Comparison of ENCODE assay signal across 17 cellular contexts in the genomic region with DNA sequence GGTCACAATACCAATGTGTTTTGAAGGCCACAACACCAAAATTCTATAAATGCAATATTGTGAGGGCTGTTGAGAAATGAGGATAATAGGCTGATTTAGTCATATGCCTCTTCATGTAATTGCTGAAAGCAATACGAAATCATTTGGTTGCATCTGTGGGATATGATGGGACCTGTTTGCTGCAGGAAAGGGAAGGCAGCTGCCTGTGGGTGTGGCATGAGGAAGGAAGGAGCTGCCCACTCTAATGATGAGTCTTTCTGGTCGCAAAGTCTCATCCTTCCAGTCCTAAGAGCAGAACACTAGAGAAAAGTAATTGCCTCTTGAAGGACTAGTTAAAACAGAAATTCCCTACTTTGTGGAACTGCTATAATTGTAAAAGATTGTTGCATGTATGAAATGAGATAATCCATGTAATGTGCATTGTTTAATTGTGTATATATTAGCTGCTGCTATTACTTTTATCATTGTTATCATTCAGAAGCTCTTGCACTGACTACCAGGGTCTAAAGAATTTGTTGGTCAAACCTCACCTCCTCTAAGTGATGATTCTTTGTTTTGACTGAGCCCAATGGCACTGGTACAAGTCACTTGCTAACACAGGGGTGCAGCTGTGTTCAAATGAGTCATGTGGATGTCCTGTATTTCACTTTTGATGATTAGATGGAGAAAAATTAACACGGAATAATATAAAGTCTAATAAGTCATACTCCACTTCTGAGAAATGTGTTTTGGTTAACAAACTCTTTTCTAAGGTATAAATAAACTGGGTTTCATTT.
DNase-seq lines count a peak whose midpoint lies in the region; ATAC-seq, FAIRE-seq and TF ChIP-seq lines count a peak whose summit lies in the region.
"Had no signal": no experiment of that assay in that cellular context is flagged by ENCODE, and none has a peak within 500 bp of the region (broad histone marks: within the 10 kb centered on the region; RNA-seq: fewer than 3 reads in every experiment).

No MANE protein-coding gene starts in this region.

- H3K4me1 Mint-ChIP-seq in Calu3 (ENCODE audit: low read depth, unreplicated experiment) (peaks cover 61% of the 10 kb centered on the region), progenitor cell of endocrine pancreas (ENCODE audit: low read depth) (peaks cover 12% of the 10 kb centered on the region)

- intact Hi-C loops in Calu3 (cut with micrococcal nuclease; ENCODE audit: unreplicated experiment) = no loop called here

- H3K27ac Mint-ChIP-seq in Calu3 (ENCODE audit: unreplicated experiment) (peak overlapping the region; percentile 94), progenitor cell of endocrine pancreas (peak overlapping the region; percentile 46)
- H3K27ac Mint-ChIP-seq: activated naive CD8-positive, alpha-beta T cell treated with anti-CD3 and anti-CD28 coated beads, Interleukin-2, amount 10 ng/mL, durations not matched to agents 7 days and 5 days; activated T-cell treated with anti-CD3 and anti-CD28 coated beads, Interleukin-2, amount 50 U/mL, for 24 hours; naive thymus-derived CD8-positive, alpha-beta T cell had no signal

- peak overlapping the region; percentile 39 for H3K4me3 Mint-ChIP-seq in Calu3 (ENCODE audit: low read depth, unreplicated experiment)
- no peak overlapping the region for H3K4me3 Mint-ChIP-seq in progenitor cell of endocrine pancreas (ENCODE audit: low read depth)
- H3K4me3 Mint-ChIP-seq: activated naive CD8-positive, alpha-beta T cell treated with anti-CD3 and anti-CD28 coated beads, Interleukin-2, amount 10 ng/mL, durations not matched to agents 7 days and 5 days; activated T-cell treated with anti-CD3 and anti-CD28 coated beads, Interleukin-2, amount 50 U/mL, for 24 hours; naive thymus-derived CD8-positive, alpha-beta T cell had no signal

- BruUV-seq in Calu3 (replicated peaks; lab: Mats Ljungman, UMichigan) = no TSS peak

- H3K9me3 Mint-ChIP-seq in Calu3 (ENCODE audit: low read depth, unreplicated experiment) = no peaks in the 10 kb centered on the region
- H3K9me3 Mint-ChIP-seq in progenitor cell of endocrine pancreas (ENCODE audit: low read depth) = no peaks in the 10 kb centered on the region
- H3K9me3 Mint-ChIP-seq: activated T-cell treated with anti-CD3 and anti-CD28 coated beads, Interleukin-2, amount 50 U/mL, for 24 hours had no signal

- DNase-seq in Calu3 (no peak), NOMO-1 (lab: John Stamatoyannopoulos, UW; ENCODE audit: unreplicated experiment in 2 of 2) (peak; percentile 59 to 65), dermis blood vessel endothelial cell (peak; percentile 17), progenitor cell of endocrine pancreas (ENCODE audit: low spot score, unreplicated experiment) (no peak), activated gamma-delta T cell treated with Interleukin-2 at 50 U/mL for 16 hours (no peak), RCC 7860 (ENCODE audit: low spot score) (no peak), mesenteric fat pad (ENCODE audit: low spot score) (no peak)
- DNase-seq: activated CD4-positive, alpha-beta T cell treated with anti-CD3 and anti-CD28 coated beads, Interleukin-2, amount 50 U/mL, for 4 hours; activated naive CD8-positive, alpha-beta T cell treated with anti-CD3 and anti-CD28 coated beads, Interleukin-2, amount 10 ng/mL, durations not matched to agents 7 days and 5 days; activated T-cell treated with anti-CD3 and anti-CD28 coated beads, Interleukin-2, amount 50 U/mL, for 24 hours; effector memory CD4-positive, alpha-beta T cell; foreskin melanocyte; GOT3; naive thymus-derived CD8-positive, alpha-beta T cell; T1000 had no signal

- no peaks in the 10 kb centered on the region for H3K27me3 Mint-ChIP-seq in Calu3 (ENCODE audit: unreplicated experiment)
- H3K27me3 Mint-ChIP-seq in progenitor cell of endocrine pancreas = no peaks in the 10 kb centered on the region
- H3K27me3 Mint-ChIP-seq: activated naive CD8-positive, alpha-beta T cell treated with anti-CD3 and anti-CD28 coated beads, Interleukin-2, amount 10 ng/mL, durations not matched to agents 7 days and 5 days; activated T-cell treated with anti-CD3 and anti-CD28 coated beads, Interleukin-2, amount 50 U/mL, for 24 hours had no signal

- FAIRE-seq in RCC 7860 (lab: Jason Lieb, UNC) = no peak
- FAIRE-seq: D721Med had no signal

- ATAC-seq in HG03439 (IDR thresholded peaks at IDR 0.05; ENCODE audit: unreplicated experiment) = no peak
- ATAC-seq: naive thymus-derived CD8-positive, alpha-beta T cell had no signal

- H3K36me3 Mint-ChIP-seq in Calu3 (ENCODE audit: insufficient read depth, unreplicated experiment) (peaks cover 7% of the 10 kb centered on the region), progenitor cell of endocrine pancreas (ENCODE audit: insufficient read depth) (no peaks in the 10 kb centered on the region)
- H3K36me3 Mint-ChIP-seq: naive thymus-derived CD8-positive, alpha-beta T cell had no signal

- TF ChIP-seq CTCF in Calu3 (IDR thresholded peaks at IDR 0.05; ENCODE audit: unreplicated experiment) (no peak), progenitor cell of endocrine pancreas (IDR thresholded peaks at IDR 0.05; ENCODE audit: unreplicated experiment) (no peak)

- CTCF ChIA-PET in Calu3 (lab: Charles Lee) = interaction anchor here (1.0 to 1.5 kb wide), 2 partner anchors 11 to 35 kb away, joined by 3 read pairs; no protein-coding TSS in a partner anchor

Comparison
In these comparisons a context has a peak if more than half of its experiments do, and no peak if none do; other contexts are left out.
1. DNase-seq: peak in NOMO-1 (2 of 2) and dermis blood vessel endothelial cell (single experiment); none in Calu3 (single experiment), progenitor cell of endocrine pancreas (single experiment), activated gamma-delta T cell treated with Interleukin-2 at 50 U/mL for 16 hours (single experiment), RCC 7860 (single experiment) and mesenteric fat pad (single experiment).